Comparison of ENCODE assay signal across 3 cellular contexts in the genomic region with DNA sequence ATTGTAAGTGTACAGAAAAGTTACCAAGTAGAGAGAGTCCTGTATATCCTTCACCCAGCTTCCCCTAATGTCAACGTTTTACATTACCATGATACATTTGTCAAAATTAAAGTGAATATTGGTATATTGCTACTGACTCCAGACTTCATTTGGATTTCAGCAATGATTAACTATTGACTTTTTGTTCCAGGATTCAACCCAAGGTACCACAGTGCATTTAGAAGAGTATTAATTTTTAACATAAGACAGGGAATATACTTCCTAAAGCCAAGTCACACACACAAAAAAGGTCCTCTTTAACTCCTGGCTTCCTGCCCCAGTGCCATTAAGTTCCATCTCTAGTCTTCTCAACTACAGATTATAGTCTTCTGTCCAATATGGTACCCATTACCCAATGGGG.
TF ChIP-seq lines count a peak whose summit lies in the region.

No MANE protein-coding gene starts in this region.

TF ChIP-seq in liver, 16 proteins besides CTCF, POLR2A, EP300 and RAD21 (continued from another document):
- TF ChIP-seq, protein P1, sequence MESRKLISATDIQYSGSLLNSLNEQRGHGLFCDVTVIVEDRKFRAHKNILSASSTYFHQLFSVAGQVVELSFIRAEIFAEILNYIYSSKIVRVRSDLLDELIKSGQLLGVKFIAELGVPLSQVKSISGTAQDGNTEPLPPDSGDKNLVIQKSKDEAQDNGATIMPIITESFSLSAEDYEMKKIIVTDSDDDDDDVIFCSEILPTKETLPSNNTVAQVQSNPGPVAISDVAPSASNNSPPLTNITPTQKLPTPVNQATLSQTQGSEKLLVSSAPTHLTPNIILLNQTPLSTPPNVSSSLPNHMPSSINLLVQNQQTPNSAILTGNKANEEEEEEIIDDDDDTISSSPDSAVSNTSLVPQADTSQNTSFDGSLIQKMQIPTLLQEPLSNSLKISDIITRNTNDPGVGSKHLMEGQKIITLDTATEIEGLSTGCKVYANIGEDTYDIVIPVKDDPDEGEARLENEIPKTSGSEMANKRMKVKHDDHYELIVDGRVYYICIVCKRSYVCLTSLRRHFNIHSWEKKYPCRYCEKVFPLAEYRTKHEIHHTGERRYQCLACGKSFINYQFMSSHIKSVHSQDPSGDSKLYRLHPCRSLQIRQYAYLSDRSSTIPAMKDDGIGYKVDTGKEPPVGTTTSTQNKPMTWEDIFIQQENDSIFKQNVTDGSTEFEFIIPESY (IDR thresholded peaks at IDR 0.05), result no peak
- TF ChIP-seq RXRA (IDR thresholded peaks at IDR 0.05), result peak; percentile 11 to 12
- TF ChIP-seq JUND (IDR thresholded peaks at IDR 0.05), result no peak
- no peak for TF ChIP-seq REST (IDR thresholded peaks at IDR 0.05)
- TF ChIP-seq FOXA1 (IDR thresholded peaks at IDR 0.05), result no peak
- TF ChIP-seq YY1 (IDR thresholded peaks at IDR 0.05), result no peak
- peak; percentile 34 to 52 for TF ChIP-seq HNF4A (conservative IDR thresholded peaks at IDR 0.05)
- no peak for TF ChIP-seq SP1 (IDR thresholded peaks at IDR 0.05)
- TF ChIP-seq, protein P2, sequence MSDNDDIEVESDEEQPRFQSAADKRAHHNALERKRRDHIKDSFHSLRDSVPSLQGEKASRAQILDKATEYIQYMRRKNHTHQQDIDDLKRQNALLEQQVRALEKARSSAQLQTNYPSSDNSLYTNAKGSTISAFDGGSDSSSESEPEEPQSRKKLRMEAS (IDR thresholded peaks at IDR 0.05), result no peak
- TF ChIP-seq GABPA (IDR thresholded peaks at IDR 0.05 in 1 of 2, conservative IDR thresholded peaks at IDR 0.05 in 1 of 2), result no peak
- no peak for TF ChIP-seq ATF3 (IDR thresholded peaks at IDR 0.05)
- TF ChIP-seq NR2F2 (IDR thresholded peaks at IDR 0.05), result no peak
- no peak for TF ChIP-seq HNF4G (IDR thresholded peaks at IDR 0.05)
- TF ChIP-seq FOXA2 (IDR thresholded peaks at IDR 0.05), result no peak
- no peak for TF ChIP-seq TAF1 (conservative IDR thresholded peaks at IDR 0.05)

TF ChIP-seq in HepG2, 621 proteins besides CTCF, POLR2A, EP300 and RAD21 (continued from another document and continues in another):
- TF ChIP-seq TSC22D2 (CRISPR knock-in tag; IDR thresholded peaks at IDR 0.05; ENCODE audit: borderline replicate concordance) (no peak), NFRKB (IDR thresholded peaks at IDR 0.05) (no peak), SPEN (CRISPR knock-in tag; IDR thresholded peaks at IDR 0.05; ENCODE audit: low read depth) (no peak), ZBTB42 (CRISPR knock-in tag; IDR thresholded peaks at IDR 0.05) (no peak), SP5 (CRISPR knock-in tag; IDR thresholded peaks at IDR 0.05; ENCODE audit: borderline replicate concordance, low read depth) (no peak)
- TF ChIP-seq, protein P3, sequence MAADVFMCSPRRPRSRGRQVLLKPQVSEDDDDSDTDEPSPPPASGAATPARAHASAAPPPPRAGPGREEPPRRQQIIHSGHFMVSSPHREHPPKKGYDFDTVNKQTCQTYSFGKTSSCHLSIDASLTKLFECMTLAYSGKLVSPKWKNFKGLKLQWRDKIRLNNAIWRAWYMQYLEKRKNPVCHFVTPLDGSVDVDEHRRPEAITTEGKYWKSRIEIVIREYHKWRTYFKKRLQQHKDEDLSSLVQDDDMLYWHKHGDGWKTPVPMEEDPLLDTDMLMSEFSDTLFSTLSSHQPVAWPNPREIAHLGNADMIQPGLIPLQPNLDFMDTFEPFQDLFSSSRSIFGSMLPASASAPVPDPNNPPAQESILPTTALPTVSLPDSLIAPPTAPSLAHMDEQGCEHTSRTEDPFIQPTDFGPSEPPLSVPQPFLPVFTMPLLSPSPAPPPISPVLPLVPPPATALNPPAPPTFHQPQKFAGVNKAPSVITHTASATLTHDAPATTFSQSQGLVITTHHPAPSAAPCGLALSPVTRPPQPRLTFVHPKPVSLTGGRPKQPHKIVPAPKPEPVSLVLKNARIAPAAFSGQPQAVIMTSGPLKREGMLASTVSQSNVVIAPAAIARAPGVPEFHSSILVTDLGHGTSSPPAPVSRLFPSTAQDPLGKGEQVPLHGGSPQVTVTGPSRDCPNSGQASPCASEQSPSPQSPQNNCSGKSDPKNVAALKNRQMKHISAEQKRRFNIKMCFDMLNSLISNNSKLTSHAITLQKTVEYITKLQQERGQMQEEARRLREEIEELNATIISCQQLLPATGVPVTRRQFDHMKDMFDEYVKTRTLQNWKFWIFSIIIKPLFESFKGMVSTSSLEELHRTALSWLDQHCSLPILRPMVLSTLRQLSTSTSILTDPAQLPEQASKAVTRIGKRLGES (CRISPR knock-in tag; IDR thresholded peaks at IDR 0.05; ENCODE audit: borderline replicate concordance), result no peak
- TF ChIP-seq, protein P4, sequence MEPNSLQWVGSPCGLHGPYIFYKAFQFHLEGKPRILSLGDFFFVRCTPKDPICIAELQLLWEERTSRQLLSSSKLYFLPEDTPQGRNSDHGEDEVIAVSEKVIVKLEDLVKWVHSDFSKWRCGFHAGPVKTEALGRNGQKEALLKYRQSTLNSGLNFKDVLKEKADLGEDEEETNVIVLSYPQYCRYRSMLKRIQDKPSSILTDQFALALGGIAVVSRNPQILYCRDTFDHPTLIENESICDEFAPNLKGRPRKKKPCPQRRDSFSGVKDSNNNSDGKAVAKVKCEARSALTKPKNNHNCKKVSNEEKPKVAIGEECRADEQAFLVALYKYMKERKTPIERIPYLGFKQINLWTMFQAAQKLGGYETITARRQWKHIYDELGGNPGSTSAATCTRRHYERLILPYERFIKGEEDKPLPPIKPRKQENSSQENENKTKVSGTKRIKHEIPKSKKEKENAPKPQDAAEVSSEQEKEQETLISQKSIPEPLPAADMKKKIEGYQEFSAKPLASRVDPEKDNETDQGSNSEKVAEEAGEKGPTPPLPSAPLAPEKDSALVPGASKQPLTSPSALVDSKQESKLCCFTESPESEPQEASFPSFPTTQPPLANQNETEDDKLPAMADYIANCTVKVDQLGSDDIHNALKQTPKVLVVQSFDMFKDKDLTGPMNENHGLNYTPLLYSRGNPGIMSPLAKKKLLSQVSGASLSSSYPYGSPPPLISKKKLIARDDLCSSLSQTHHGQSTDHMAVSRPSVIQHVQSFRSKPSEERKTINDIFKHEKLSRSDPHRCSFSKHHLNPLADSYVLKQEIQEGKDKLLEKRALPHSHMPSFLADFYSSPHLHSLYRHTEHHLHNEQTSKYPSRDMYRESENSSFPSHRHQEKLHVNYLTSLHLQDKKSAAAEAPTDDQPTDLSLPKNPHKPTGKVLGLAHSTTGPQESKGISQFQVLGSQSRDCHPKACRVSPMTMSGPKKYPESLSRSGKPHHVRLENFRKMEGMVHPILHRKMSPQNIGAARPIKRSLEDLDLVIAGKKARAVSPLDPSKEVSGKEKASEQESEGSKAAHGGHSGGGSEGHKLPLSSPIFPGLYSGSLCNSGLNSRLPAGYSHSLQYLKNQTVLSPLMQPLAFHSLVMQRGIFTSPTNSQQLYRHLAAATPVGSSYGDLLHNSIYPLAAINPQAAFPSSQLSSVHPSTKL (CRISPR knock-in tag; IDR thresholded peaks at IDR 0.05), result no peak

TF ChIP-seq in HEK293, 187 proteins besides CTCF, POLR2A, EP300 and RAD21 (continued from another document):
- TF ChIP-seq, protein P5, sequence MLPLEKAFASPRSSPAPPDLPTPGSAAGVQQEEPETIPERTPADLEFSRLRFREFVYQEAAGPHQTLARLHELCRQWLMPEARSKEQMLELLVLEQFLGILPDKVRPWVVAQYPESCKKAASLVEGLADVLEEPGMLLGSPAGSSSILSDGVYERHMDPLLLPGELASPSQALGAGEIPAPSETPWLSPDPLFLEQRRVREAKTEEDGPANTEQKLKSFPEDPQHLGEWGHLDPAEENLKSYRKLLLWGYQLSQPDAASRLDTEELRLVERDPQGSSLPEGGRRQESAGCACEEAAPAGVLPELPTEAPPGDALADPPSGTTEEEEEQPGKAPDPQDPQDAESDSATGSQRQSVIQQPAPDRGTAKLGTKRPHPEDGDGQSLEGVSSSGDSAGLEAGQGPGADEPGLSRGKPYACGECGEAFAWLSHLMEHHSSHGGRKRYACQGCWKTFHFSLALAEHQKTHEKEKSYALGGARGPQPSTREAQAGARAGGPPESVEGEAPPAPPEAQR (tag by site-specific recombination; IDR thresholded peaks at IDR 0.05), result no peak
- TF ChIP-seq ZNF677 (tag by site-specific recombination; IDR thresholded peaks at IDR 0.05) (no peak), HOXA7 (CRISPR knock-in tag; IDR thresholded peaks at IDR 0.05; ENCODE audit: borderline replicate concordance) (no peak), SCRT1 (tag by site-specific recombination; IDR thresholded peaks at IDR 0.05; ENCODE audit: borderline replicate concordance) (no peak), ZNF146 (tag by site-specific recombination; IDR thresholded peaks at IDR 0.05) (no peak)
